In the genomic region with DNA sequence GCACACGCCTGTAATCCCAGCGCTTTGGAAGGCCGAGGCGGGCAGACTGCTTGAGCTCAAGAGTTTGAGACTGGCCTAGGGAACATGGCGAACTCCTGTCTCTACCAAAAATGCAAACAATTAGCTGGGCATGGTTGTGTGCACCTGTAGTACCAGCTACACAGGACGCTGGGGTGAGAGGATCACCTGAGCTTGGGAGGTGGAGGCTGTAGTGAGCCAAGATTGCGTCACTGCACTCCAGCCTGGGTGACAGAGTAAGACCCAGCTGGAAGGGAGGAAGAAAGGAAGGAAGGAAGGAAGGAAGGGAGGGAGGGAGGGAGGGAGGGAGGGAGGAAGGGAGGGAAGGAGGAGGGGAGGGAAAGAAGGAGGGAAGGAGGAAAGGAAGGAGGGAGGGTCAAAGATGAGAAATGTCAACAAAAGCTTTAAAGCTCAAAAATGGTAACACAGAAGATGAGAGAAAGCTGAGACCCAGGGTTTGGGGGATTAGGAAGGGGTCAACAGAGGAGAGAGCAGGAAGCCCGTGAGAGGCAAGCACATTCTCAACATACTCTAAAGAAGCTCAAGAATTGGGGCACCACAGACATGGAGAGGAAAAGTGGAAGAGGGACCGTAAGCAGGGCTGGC, we compare ENCODE assay signal across 1 cellular context.
TF ChIP-seq lines count a peak whose summit lies in the region.

No MANE protein-coding gene starts in this region.

TF ChIP-seq in K562, 482 proteins besides CTCF, POLR2A, EP300 and RAD21:
- TF ChIP-seq CEBPB (tag; IDR thresholded peaks at IDR 0.05) (peak; percentile 62; the same call in 1 of the 2 replicates), TSC22D4 (tag; IDR thresholded peaks at IDR 0.05) (no peak)
- TF ChIP-seq, protein P1, sequence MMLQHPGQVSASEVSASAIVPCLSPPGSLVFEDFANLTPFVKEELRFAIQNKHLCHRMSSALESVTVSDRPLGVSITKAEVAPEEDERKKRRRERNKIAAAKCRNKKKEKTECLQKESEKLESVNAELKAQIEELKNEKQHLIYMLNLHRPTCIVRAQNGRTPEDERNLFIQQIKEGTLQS (IDR thresholded peaks at IDR 0.05), result peak; percentile 51; the same call in 1 of the 2 replicates
- TF ChIP-seq, protein P1 (CRISPR knock-in tag; conservative IDR thresholded peaks at IDR 0.05), result no peak
